Comparison of ENCODE assay signal across 22 cellular contexts in genomic region chr7:141889323-141889722, GRCh38. TPM values are rescaled to one million over a fixed set of nuclear protein-coding genes. Genes with fewer than 3 reads are reported as not detected.
"Had no signal": no experiment of that assay in that cellular context is flagged by ENCODE, and none has a peak within 500 bp of the region (broad histone marks: within the 10 kb centered on the region; RNA-seq: fewer than 3 reads in every experiment).

No MANE protein-coding gene starts in this region.

- H3K4me3 ChIP-seq: dorsolateral prefrontal cortex, lung, spleen, testis had no signal

- H3K4me1 ChIP-seq: testis had no signal

- DNase-seq: activated CD4-positive, alpha-beta T cell treated with anti-CD3 and anti-CD28 coated beads, Interleukin-2, amount 10 ng/mL, durations not matched to agents 24 days and 14 days; activated CD8-positive, alpha-beta T cell treated with anti-CD3 and anti-CD28 coated beads for 36 hours; activated naive CD4-positive, alpha-beta T cell; activated naive CD8-positive, alpha-beta T cell treated with anti-CD3 and anti-CD28 coated beads for 36 hours; activated T-cell treated with anti-CD3 and anti-CD28 coated beads, Interleukin-2, amount 50 U/mL, for 1 hour; amniotic stem cell; dorsolateral prefrontal cortex; foreskin fibroblast; hippocampal formation; left colon; midbrain; retina; spleen; stimulated activated CD4-positive, alpha-beta T cell treated with anti-CD3 and anti-CD28 coated beads, Interleukin-4, amount 100 ng/mL, for 4 hours; testis had no signal

- H3K27me3 ChIP-seq: spleen, testis had no signal

- H3K27ac ChIP-seq: dorsolateral prefrontal cortex, epithelial cell of prostate, testis had no signal

- H3K9me3 ChIP-seq: spleen, testis had no signal

- H3K36me3 ChIP-seq: spleen had no signal

- ATAC-seq: activated CD8-positive, alpha-beta T cell treated with anti-CD3 and anti-CD28 coated beads for 36 hours; activated T-helper 17 cell treated with anti-CD3 and anti-CD28 coated beads, Interleukin-2, amount 50 U/mL, for 72 hours; left colon; stimulated activated memory B cell treated with anti-CD40 and anti-IgM and Interleukin-4, amounts not matched to agents 10 μg/mL and 1 μg/mL and 100 μg/mL, for 72 hours had no signal

RNA-seq across cellular contexts. Expression of gene OR9A4, which starts 26.9 kb away (rescaled TPM):
- total RNA-seq: activated CD4-positive, alpha-beta T cell treated with anti-CD3 and anti-CD28 coated beads, Interleukin-2, amount 10 ng/mL, durations not matched to agents 24 days and 14 days; activated CD8-positive, alpha-beta T cell treated with anti-CD3 and anti-CD28 coated beads for 36 hours; activated naive CD8-positive, alpha-beta T cell treated with anti-CD3 and anti-CD28 coated beads for 36 hours; cardiac septum; left colon; posterior vena cava; spleen had no signal

RNA-seq across cellular contexts. Expression of gene PRSS37, which starts 48.0 kb away (rescaled TPM):
- total RNA-seq: activated CD4-positive, alpha-beta T cell treated with anti-CD3 and anti-CD28 coated beads, Interleukin-2, amount 10 ng/mL, durations not matched to agents 24 days and 14 days; activated CD8-positive, alpha-beta T cell treated with anti-CD3 and anti-CD28 coated beads for 36 hours; activated naive CD8-positive, alpha-beta T cell treated with anti-CD3 and anti-CD28 coated beads for 36 hours; activated T-helper 17 cell treated with anti-CD3 and anti-CD28 coated beads, Interleukin-2, amount 50 U/mL, for 72 hours; cardiac septum; dorsolateral prefrontal cortex; left colon; lung; omental fat pad; posterior vena cava; spleen had no signal

RNA-seq across cellular contexts. Expression of gene CLEC5A, which starts 57.5 kb away (rescaled TPM):
- total RNA-seq: activated CD4-positive, alpha-beta T cell treated with anti-CD3 and anti-CD28 coated beads, Interleukin-2, amount 10 ng/mL, durations not matched to agents 24 days and 14 days; activated CD8-positive, alpha-beta T cell treated with anti-CD3 and anti-CD28 coated beads for 36 hours; activated naive CD8-positive, alpha-beta T cell treated with anti-CD3 and anti-CD28 coated beads for 36 hours; activated T-helper 17 cell treated with anti-CD3 and anti-CD28 coated beads, Interleukin-2, amount 50 U/mL, for 72 hours had no signal
